In the genomic region with DNA sequence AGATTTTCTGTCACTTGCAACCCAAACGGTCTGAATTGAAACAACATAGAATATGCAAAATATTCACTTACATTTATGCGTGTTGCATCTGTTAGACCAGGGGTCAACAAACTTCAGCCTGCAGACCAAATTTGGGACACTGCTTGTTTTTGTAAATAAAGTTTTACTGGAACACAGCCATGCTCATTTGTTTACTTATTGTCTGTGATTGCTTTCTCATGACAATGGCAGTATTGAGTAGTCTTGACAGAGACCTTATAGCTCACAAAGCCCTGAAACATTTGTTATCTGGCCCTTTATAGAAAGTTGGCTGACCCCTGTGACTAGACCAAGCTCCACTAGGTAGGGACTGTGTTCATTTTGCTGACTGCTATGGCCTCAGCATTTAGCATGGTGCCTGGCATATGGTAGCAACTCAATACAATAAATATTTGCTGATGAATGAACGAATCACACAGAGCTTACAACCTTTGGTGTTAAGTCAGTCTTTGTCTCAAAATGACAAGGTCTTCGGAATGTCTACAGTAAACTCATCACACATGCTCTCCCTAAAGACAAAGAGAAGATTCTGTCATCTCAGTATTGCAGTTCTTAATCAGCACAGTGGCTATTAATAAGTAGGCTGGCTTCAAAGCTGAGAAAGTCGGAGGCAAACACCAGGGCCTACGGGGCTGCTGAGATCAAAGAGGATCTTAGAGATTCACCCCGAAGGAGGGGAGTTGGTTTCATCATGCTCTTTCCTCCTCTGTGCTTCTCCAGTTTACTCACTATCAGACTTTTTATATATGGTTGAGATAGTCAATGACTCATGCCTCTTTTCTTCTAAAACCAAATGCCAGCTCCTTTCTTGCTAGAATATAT, we compare ENCODE assay signal across 9 cellular contexts.
DNase-seq lines count a peak whose midpoint lies in the region; ATAC-seq and TF ChIP-seq lines count a peak whose summit lies in the region.
"Had no signal": no experiment of that assay in that cellular context is flagged by ENCODE, and none has a peak within 500 bp of the region (broad histone marks: within the 10 kb centered on the region; RNA-seq: fewer than 3 reads in every experiment).

No MANE protein-coding gene starts in this region.

- no peaks in the 10 kb centered on the region for H3K9me3 ChIP-seq in CD4-positive, alpha-beta memory T cell (ENCODE audit: control insufficient read depth in 1 of 2, low read length in 2 of 2)
- H3K9me3 ChIP-seq in ascending aorta = no peaks in the 10 kb centered on the region

- peaks cover 0 to 3% of the 10 kb centered on the region in 2 donors for H3K27me3 Mint-ChIP-seq in CD4-positive, alpha-beta memory T cell

- H3K9me3 Mint-ChIP-seq in CD4-positive, alpha-beta memory T cell = peaks cover 0 to 5% (median 0%) of the 10 kb centered on the region in 8 donors

- H3K36me3 ChIP-seq in GM06990 (ENCODE audit: control insufficient read depth, insufficient read depth, low read length) (no peaks in the 10 kb centered on the region), ascending aorta (no peaks in the 10 kb centered on the region)
- H3K36me3 ChIP-seq in CD4-positive, alpha-beta memory T cell (ENCODE audit: insufficient read depth, low read length) = no peaks in the 10 kb centered on the region

- H3K27me3 ChIP-seq in GM06990 (replicated peaks; ENCODE audit: control insufficient read depth, insufficient read depth, low read length) (no peaks in the 10 kb centered on the region), ascending aorta (no peaks in the 10 kb centered on the region)
- no peaks in the 10 kb centered on the region for H3K27me3 ChIP-seq in CD4-positive, alpha-beta memory T cell (ENCODE audit: insufficient read depth, low read length)

- no peak overlapping the region for H3K4me3 Mint-ChIP-seq in CD4-positive, alpha-beta memory T cell

- ATAC-seq in GM19395 (IDR thresholded peaks at IDR 0.05; ENCODE audit: unreplicated experiment) = peak; percentile 84
- ATAC-seq in HG03442 (IDR thresholded peaks at IDR 0.05; ENCODE audit: unreplicated experiment) = peak; percentile 83

- H3K4me1 Mint-ChIP-seq in CD4-positive, alpha-beta memory T cell = peaks cover 3 to 14% (median 6%) of the 10 kb centered on the region in 4 donors

- DNase-seq in GM06990 (ENCODE audit: extremely low read depth, insufficient read length) = peak; percentile 54
- peak; percentile 19 for DNase-seq in fibroblast of villous mesenchyme (ENCODE audit: low read depth)
- DNase-seq in CD4-positive, alpha-beta memory T cell = no peak
- no peak for DNase-seq in ascending aorta (ENCODE audit: low spot score in 2 of 2)
- no peak for DNase-seq in activated gamma-delta T cell (lab: John Stamatoyannopoulos, UW)
- DNase-seq in DMS 273 treated with DMSO at 0.1 percent for 48 hours (lab: John Stamatoyannopoulos, UW) = no peak
- DNase-seq: nucleus accumbens had no signal

- intact Hi-C loops in CD4-positive, alpha-beta memory T cell (cut with micrococcal nuclease) = no loop called here
- intact Hi-C loops in ascending aorta (cut with DNase I) = no loop called here

- H3K4me3 ChIP-seq in GM06990 (replicated peaks; ENCODE audit: low read depth, low read length) (no peak overlapping the region), fibroblast of villous mesenchyme (ENCODE audit: low read depth, low read length) (no peak overlapping the region), ascending aorta (no peak overlapping the region)
- H3K4me3 ChIP-seq in CD4-positive, alpha-beta memory T cell (ENCODE audit: low read length in 2 of 2) = no peak overlapping the region

- CTCF ChIA-PET in CD4-positive, alpha-beta memory T cell (lab: Charles Lee; ENCODE audit: partially characterized antibody) = no interaction called here

- no peak for TF ChIP-seq CTCF in GM06990 (IDR thresholded peaks at IDR 0.05; ENCODE audit: insufficient read depth, low read length, poor library complexity, severe bottlenecking)
- no peak for TF ChIP-seq CTCF in fibroblast of villous mesenchyme (IDR thresholded peaks at IDR 0.05; ENCODE audit: insufficient read depth, low read depth, low read length)
- no peak for TF ChIP-seq CTCF in ascending aorta (IDR thresholded peaks at IDR 0.05)

- no peak overlapping the region for H3K27ac ChIP-seq in CD4-positive, alpha-beta memory T cell (ENCODE audit: low read depth, low read length)
- H3K27ac ChIP-seq in ascending aorta = no peak overlapping the region

- H3K4me1 ChIP-seq in CD4-positive, alpha-beta memory T cell (ENCODE audit: insufficient read depth, low read length) = no peaks in the 10 kb centered on the region
- no peaks in the 10 kb centered on the region for H3K4me1 ChIP-seq in ascending aorta

- POLR2A ChIA-PET in CD4-positive, alpha-beta memory T cell (lab: Charles Lee; ENCODE audit: partially characterized antibody) = no interaction called here

- H3K36me3 Mint-ChIP-seq in CD4-positive, alpha-beta memory T cell = no peaks in the 10 kb centered on the region

- H3K27ac Mint-ChIP-seq in CD4-positive, alpha-beta memory T cell = no peak overlapping the region

Comparison
In these comparisons a context has a peak if more than half of its experiments do, and no peak if none do; other contexts are left out.
1. DNase-seq: peak in GM06990 (single experiment) and fibroblast of villous mesenchyme (single experiment); none in CD4-positive, alpha-beta memory T cell (0 of 5), ascending aorta (0 of 2), activated gamma-delta T cell (single experiment) and DMS 273 treated with DMSO at 0.1 percent for 48 hours (single experiment).